Comparison of ENCODE assay signal across 9 cellular contexts in the genomic region with DNA sequence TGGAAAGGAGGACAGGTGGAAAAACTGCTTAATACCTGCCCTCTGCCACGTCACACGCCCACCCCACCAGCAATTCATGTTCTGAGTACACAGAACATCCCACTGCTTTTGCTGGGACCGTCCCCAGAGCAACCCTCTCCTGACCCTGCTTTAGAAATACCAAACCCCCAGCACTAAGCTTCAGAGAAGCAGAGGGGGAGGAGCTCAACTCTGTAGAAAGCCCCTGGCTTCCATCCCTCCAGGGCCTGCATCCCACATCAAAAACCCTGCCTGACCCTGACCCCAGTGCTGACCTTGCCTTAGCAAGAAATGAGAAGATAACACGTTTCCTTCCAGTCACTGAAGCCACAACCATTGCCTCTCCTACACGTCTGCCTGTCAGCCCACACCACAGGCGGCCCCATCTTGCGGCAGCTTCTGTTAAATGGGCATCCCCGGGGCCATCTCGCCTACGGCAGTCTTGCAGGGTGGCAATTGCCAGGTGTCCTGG. TPM values are rescaled to one million over a fixed set of nuclear protein-coding genes. Genes with fewer than 3 reads are reported as not detected.
A peak's percentile ranks its signal among the peaks of the same experiment; 100 is the strongest.
DNase-seq lines count a peak whose midpoint lies in the region; ATAC-seq and TF ChIP-seq lines count a peak whose summit lies in the region.
"Had no signal": no experiment of that assay in that cellular context is flagged by ENCODE, and none has a peak within 500 bp of the region (broad histone marks: within the 10 kb centered on the region; RNA-seq: fewer than 3 reads in every experiment).

No MANE protein-coding gene starts in this region.

- no peaks in the 10 kb centered on the region for H3K27me3 ChIP-seq in CD4-positive, alpha-beta T cell (ENCODE audit: control insufficient read depth, insufficient read depth, low read length)
- no peaks in the 10 kb centered on the region for H3K27me3 ChIP-seq in right cardiac atrium (ENCODE audit: control insufficient read depth, insufficient read depth)

- peak overlapping the region; percentile 72 for H3K4me3 Mint-ChIP-seq in CD4-positive, alpha-beta T cell
- peak overlapping the region; percentile 33 for H3K4me3 Mint-ChIP-seq in T-helper 17 cell

- peaks cover 64% of the 10 kb centered on the region for H3K4me1 Mint-ChIP-seq in CD4-positive, alpha-beta T cell (ENCODE audit: low read depth)
- peaks cover 46% of the 10 kb centered on the region for H3K4me1 Mint-ChIP-seq in T-helper 17 cell

- intact Hi-C loops in CD4-positive, alpha-beta T cell (cut with DNase I, micrococcal nuclease) = no loop called here
- intact Hi-C loops in right cardiac atrium (cut with DNase I) = no loop called here

- TF ChIP-seq CTCF in CD4-positive, alpha-beta T cell (IDR thresholded peaks at IDR 0.05) = no peak

- ATAC-seq in CD4-positive, alpha-beta T cell (ENCODE audit: poor library complexity) = peak; percentile 35
- ATAC-seq in GM21619 (IDR thresholded peaks at IDR 0.05; ENCODE audit: unreplicated experiment) = peak; percentile 42
- peak; percentile 84 for ATAC-seq in T-helper 17 cell
- no peak for ATAC-seq in right cardiac atrium

- H3K4me1 ChIP-seq in right cardiac atrium (ENCODE audit: control insufficient read depth, insufficient read depth, low read length) = no peaks in the 10 kb centered on the region
- H3K4me1 ChIP-seq: prostate gland had no signal

- H3K27me3 Mint-ChIP-seq in CD4-positive, alpha-beta T cell = no peaks in the 10 kb centered on the region
- H3K27me3 Mint-ChIP-seq in T-helper 17 cell = no peaks in the 10 kb centered on the region

- H3K9me3 ChIP-seq in CD4-positive, alpha-beta T cell (ENCODE audit: control insufficient read depth, low read length) = no peaks in the 10 kb centered on the region
- H3K9me3 ChIP-seq in T-helper 17 cell (ENCODE audit: control insufficient read depth, low read length, poor library complexity, severe bottlenecking) (no peaks in the 10 kb centered on the region), right cardiac atrium (ENCODE audit: control insufficient read depth, low read length) (no peaks in the 10 kb centered on the region)
- H3K9me3 ChIP-seq: prostate gland had no signal

- no peaks in the 10 kb centered on the region for H3K36me3 Mint-ChIP-seq in CD4-positive, alpha-beta T cell (ENCODE audit: low read depth)
- H3K36me3 Mint-ChIP-seq in T-helper 17 cell (ENCODE audit: low read depth) = peaks cover 2% of the 10 kb centered on the region

- WGBS in right cardiac atrium = 82% methylated on average over 10 of the region's 10 CpGs

- DNase-seq in CD4-positive, alpha-beta T cell = peak in 1 of 10 experiments; percentile 14
- DNase-seq in T-helper 17 cell (peak in 2 of 3 donors; percentile 24 to 34), right cardiac atrium (no peak), NCI-H187 treated with DMSO at 0.1 percent for 48 hours (lab: John Stamatoyannopoulos, UW) (no peak), RKO (ENCODE audit: low spot score) (no peak), Ammon's horn (ENCODE audit: low spot score) (no peak)
- peak; percentile 41 for DNase-seq in central memory CD4-positive, alpha-beta T cell

- H3K27ac ChIP-seq in CD4-positive, alpha-beta T cell (ENCODE audit: low read depth, low read length) = no peak overlapping the region
- no peak overlapping the region for H3K27ac ChIP-seq in right cardiac atrium (ENCODE audit: low read length)
- H3K27ac ChIP-seq: prostate gland had no signal

- no peaks in the 10 kb centered on the region for H3K9me3 Mint-ChIP-seq in CD4-positive, alpha-beta T cell

- no peak overlapping the region for H3K4me3 ChIP-seq in right cardiac atrium (ENCODE audit: low read length)
- H3K4me3 ChIP-seq: prostate gland had no signal

- CTCF ChIA-PET in CD4-positive, alpha-beta T cell (lab: Charles Lee) = no interaction called here

- peak overlapping the region; percentile 70 for H3K27ac Mint-ChIP-seq in CD4-positive, alpha-beta T cell
- peak overlapping the region; percentile 87 for H3K27ac Mint-ChIP-seq in T-helper 17 cell

- POLR2A ChIA-PET in CD4-positive, alpha-beta T cell (lab: Charles Lee) = interaction anchor here (1.2 kb wide), 1 partner anchor 20 kb away, joined by 5 read pairs; a partner anchor contains a TSS

RNA-seq across cellular contexts. Expression of a gene that starts 19.7 kb away (rescaled TPM):
- 1 to 10 TPM in 1 of 2 experiments, under 1 TPM in 1; 0.93 to 1.6 TPM for total RNA-seq in CD4-positive, alpha-beta T cell
- total RNA-seq in T-helper 17 cell = 1 to 10 TPM; 1.8 to 4.5 TPM
- total RNA-seq in right cardiac atrium = 1 to 10 TPM in 2 of 4 donors, under 1 TPM in 2; 0.93 to 3.0 (median 1.3) TPM
- polyA plus RNA-seq in right cardiac atrium = 0.27 TPM

Comparison
In these comparisons a context has a peak if more than half of its experiments do, and no peak if none do; other contexts are left out.
1. ATAC-seq: peak in CD4-positive, alpha-beta T cell (single experiment), GM21619 (single experiment) and T-helper 17 cell (single experiment); none in right cardiac atrium (0 of 2).
2. DNase-seq: peak in T-helper 17 cell (2 of 3) and central memory CD4-positive, alpha-beta T cell (single experiment); none in right cardiac atrium (0 of 3), NCI-H187 treated with DMSO at 0.1 percent for 48 hours (single experiment), RKO (single experiment) and Ammon's horn (single experiment).